Comparison of ENCODE assay signal across 34 cellular contexts in genomic region chr7:102184303-102184702, GRCh38.
"Had no signal": no experiment of that assay in that cellular context is flagged by ENCODE, and none has a peak within 500 bp of the region (broad histone marks: within the 10 kb centered on the region; RNA-seq: fewer than 3 reads in every experiment).

No MANE protein-coding gene starts in this region.

- H3K9me3 ChIP-seq: MG63 had no signal

- H3K36me3 ChIP-seq: MG63 had no signal

- H3K27me3 ChIP-seq: MG63 had no signal

- DNase-seq: Karpas-422, Kasumi-1, MG63, MM.1S, MV-4-11, NCI-H1048, NCI-H1092, NCI-H1092 treated with DMSO at 0.1 percent for 48 hours, NCI-H1105, NCI-H1105 treated with DMSO at 0.1 percent for 48 hours, NCI-H1417, NCI-H1417 treated with DMSO at 0.1 percent for 48 hours, NCI-H1436, NCI-H1436 treated with DMSO at 0.1 percent for 48 hours, NCI-H146, NCI-H1694, NCI-H1694 treated with DMSO at 0.1 percent for 48 hours, NCI-H187, NCI-H187 treated with DMSO at 0.1 percent for 48 hours, NCI-H1930, NCI-H2029, NCI-H2029 treated with DMSO at 0.1 percent for 48 hours, NCI-H2081, NCI-H2081 treated with DMSO at 0.1 percent for 48 hours, NCI-H2107, NCI-H2171, NCI-H2171 treated with DMSO at 0.1 percent for 48 hours, NCI-H2227 treated with DMSO at 0.1 percent for 48 hours, NCI-H226, NCI-H345, NCI-H446, NCI-H446 treated with DMSO at 0.1 percent for 48 hours, NCI-H510A, NCI-H510A treated with DMSO at 0.1 percent for 48 hours had no signal

- H3K4me3 ChIP-seq: MG63 had no signal
